ENCODE assay signal across 16 cellular contexts in the genomic region with DNA sequence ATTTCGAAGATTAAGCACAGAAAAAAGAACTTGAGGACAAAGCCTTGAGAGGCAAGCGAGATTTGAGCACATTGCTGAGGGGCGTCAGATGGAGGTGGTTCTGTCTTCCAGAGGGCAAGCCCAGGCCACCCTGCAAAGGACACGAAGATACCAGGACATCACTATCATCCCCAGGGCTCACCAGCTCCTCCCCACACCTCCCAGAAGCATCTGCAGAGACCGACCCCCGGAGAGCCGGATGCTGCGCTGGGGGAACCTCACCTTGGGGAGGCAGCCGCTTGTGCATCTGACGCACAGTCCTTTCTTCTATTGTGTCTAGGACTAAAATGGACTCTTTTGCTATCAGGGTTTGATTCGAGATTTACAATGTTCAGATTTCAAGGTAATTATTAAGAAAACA.
"Had no signal": no experiment of that assay in that cellular context is flagged by ENCODE, and none has a peak within 500 bp of the region (broad histone marks: within the 10 kb centered on the region; RNA-seq: fewer than 3 reads in every experiment).

No MANE protein-coding gene starts in this region.

- FAIRE-seq: endometrium, frontal cortex, islet of Langerhans had no signal

- H3K9me3 ChIP-seq: heart left ventricle, psoas muscle, stomach, thoracic aorta, transverse colon had no signal

- H3K27ac ChIP-seq: heart left ventricle, parathyroid adenoma, psoas muscle, stomach, thoracic aorta, transverse colon had no signal

- DNase-seq: effector memory CD4-positive, alpha-beta T cell; hypothalamus; mammary epithelial cell; naive thymus-derived CD4-positive, alpha-beta T cell; psoas muscle; retina; stimulated activated naive CD4-positive, alpha-beta T cell; stomach; substantia nigra; transverse colon had no signal

- H3K27me3 ChIP-seq: stomach, transverse colon had no signal

- H3K4me3 ChIP-seq: heart left ventricle, psoas muscle, stomach, thoracic aorta, transverse colon had no signal

- H3K36me3 ChIP-seq: heart left ventricle, thoracic aorta, transverse colon had no signal

- H3K9ac ChIP-seq: parathyroid adenoma had no signal

- H3K4me1 ChIP-seq: heart left ventricle, parathyroid adenoma, psoas muscle, stomach, transverse colon had no signal
